In the genomic region with DNA sequence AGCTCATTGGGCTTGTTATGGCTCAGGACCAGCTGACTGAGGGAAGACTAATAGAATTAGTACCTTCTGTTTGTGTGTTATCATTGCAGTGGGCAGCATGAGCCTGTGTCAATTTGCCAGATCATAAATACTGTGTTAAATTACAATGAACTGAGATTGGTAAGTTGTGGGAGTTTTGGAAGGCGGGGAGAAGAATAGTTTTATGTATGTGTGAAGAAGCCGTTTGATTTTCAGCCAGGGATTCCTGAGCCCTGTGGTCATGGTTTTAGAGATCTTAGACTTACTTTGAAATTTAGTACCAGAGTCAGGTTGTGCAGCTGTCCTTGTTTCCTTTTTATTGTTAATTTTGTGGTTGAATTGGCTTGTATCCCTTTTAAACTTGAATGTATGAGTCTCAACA, we compare ENCODE assay signal across 17 cellular contexts.
A peak's percentile ranks its signal among the peaks of the same experiment; 100 is the strongest.
DNase-seq lines count a peak whose midpoint lies in the region; ATAC-seq and TF ChIP-seq lines count a peak whose summit lies in the region.
"Had no signal": no experiment of that assay in that cellular context is flagged by ENCODE, and none has a peak within 500 bp of the region (broad histone marks: within the 10 kb centered on the region; RNA-seq: fewer than 3 reads in every experiment).

No MANE protein-coding gene starts in this region.

- H3K27ac ChIP-seq in right atrium auricular region = no peak overlapping the region
- H3K27ac ChIP-seq: C4-2B, ovary had no signal

- no peak overlapping the region for H3K27ac Mint-ChIP-seq in activated CD8-positive, alpha-beta memory T cell treated with anti-CD3 and anti-CD28 coated beads, Interleukin-2, amount 10 ng/mL, durations not matched to agents 7 days and 5 days
- H3K27ac Mint-ChIP-seq: dendritic cell treated with granulocyte-macrophage colony-stimulating factor and Interleukin-4, amounts not matched to agents 40 ng/mL and 50 ng/mL, for 4 days had no signal

- no peak overlapping the region for H3K4me3 Mint-ChIP-seq in activated CD8-positive, alpha-beta memory T cell treated with anti-CD3 and anti-CD28 coated beads, Interleukin-2, amount 10 ng/mL, durations not matched to agents 7 days and 5 days
- H3K4me3 Mint-ChIP-seq: dendritic cell treated with granulocyte-macrophage colony-stimulating factor and Interleukin-4, amounts not matched to agents 40 ng/mL and 50 ng/mL, for 4 days had no signal

- H3K36me3 ChIP-seq in right atrium auricular region = no peaks in the 10 kb centered on the region
- H3K36me3 ChIP-seq: ovary had no signal

- ATAC-seq in activated CD8-positive, alpha-beta memory T cell treated with anti-CD3 and anti-CD28 coated beads, Interleukin-2, amount 10 ng/mL, durations not matched to agents 7 days and 5 days = no peak
- ATAC-seq: Panc1 had no signal

- H3K9me3 Mint-ChIP-seq in activated CD8-positive, alpha-beta memory T cell treated with anti-CD3 and anti-CD28 coated beads, Interleukin-2, amount 10 ng/mL, durations not matched to agents 7 days and 5 days (ENCODE audit: low read depth) = no peaks in the 10 kb centered on the region
- H3K9me3 Mint-ChIP-seq: dendritic cell treated with granulocyte-macrophage colony-stimulating factor and Interleukin-4, amounts not matched to agents 40 ng/mL and 50 ng/mL, for 4 days had no signal

- no peaks in the 10 kb centered on the region for H3K27me3 ChIP-seq in right atrium auricular region
- H3K27me3 ChIP-seq: ovary had no signal

- CTCF ChIA-PET in activated CD8-positive, alpha-beta memory T cell treated with anti-CD3 and anti-CD28 coated beads, Interleukin-2, amount 10 ng/mL, durations not matched to agents 7 days and 5 days (lab: Charles Lee) = no interaction called here

- H3K4me3 ChIP-seq in AG09309 (ENCODE audit: control insufficient read depth, low read depth, low read length) = no peak overlapping the region
- no peak overlapping the region for H3K4me3 ChIP-seq in Jurkat, Clone E6-1 (ENCODE audit: low read length)
- H3K4me3 ChIP-seq in choroid plexus epithelial cell (ENCODE audit: low read depth, low read length) = no peak overlapping the region
- H3K4me3 ChIP-seq in right atrium auricular region = no peak overlapping the region
- H3K4me3 ChIP-seq: ovary had no signal

- H3K4me1 Mint-ChIP-seq in activated CD8-positive, alpha-beta memory T cell treated with anti-CD3 and anti-CD28 coated beads, Interleukin-2, amount 10 ng/mL, durations not matched to agents 7 days and 5 days = peaks cover 19% of the 10 kb centered on the region

- DNase-seq in AG09309 (ENCODE audit: low read depth) (peak; percentile 17), choroid plexus epithelial cell (ENCODE audit: low read depth) (peak; percentile 65), non-pigmented ciliary epithelial cell (ENCODE audit: low read depth) (peak; percentile 34), DMS79 treated with DMSO at 0.1 percent for 48 hours (lab: John Stamatoyannopoulos, UW) (no peak), right atrium auricular region (ENCODE audit: low spot score) (no peak), DMS53 treated with DMSO at 0.1 percent for 48 hours (lab: John Stamatoyannopoulos, UW; ENCODE audit: unreplicated experiment) (no peak)
- peak; percentile 28 for DNase-seq in Jurkat, Clone E6-1 (ENCODE audit: low read depth, low spot score)
- DNase-seq in activated CD8-positive, alpha-beta memory T cell treated with anti-CD3 and anti-CD28 coated beads, Interleukin-2, amount 10 ng/mL, durations not matched to agents 7 days and 5 days = no peak
- DNase-seq: activated CD4-positive, alpha-beta T cell treated with anti-CD3 and anti-CD28 coated beads for 1 hour; KBM-7; mammary epithelial cell; NCI-H526; ovary; stimulated activated CD4-positive, alpha-beta T cell treated with anti-CD3 and anti-CD28 coated beads, Interleukin-15, amount 100 ng/mL, for 24 hours had no signal

- H3K9me3 ChIP-seq in right atrium auricular region = no peaks in the 10 kb centered on the region
- H3K9me3 ChIP-seq: ovary had no signal

- TF ChIP-seq CTCF in AG09309 (IDR thresholded peaks at IDR 0.05; ENCODE audit: control insufficient read depth, insufficient read depth, low read depth, low read length, missing control alignments) (no peak), choroid plexus epithelial cell (conservative IDR thresholded peaks at IDR 0.05; ENCODE audit: low read depth, low read length) (no peak), right atrium auricular region (IDR thresholded peaks at IDR 0.05) (no peak)

- H3K36me3 Mint-ChIP-seq in activated CD8-positive, alpha-beta memory T cell treated with anti-CD3 and anti-CD28 coated beads, Interleukin-2, amount 10 ng/mL, durations not matched to agents 7 days and 5 days = peaks cover 47% of the 10 kb centered on the region

- H3K4me1 ChIP-seq in right atrium auricular region = no peaks in the 10 kb centered on the region

- no peaks in the 10 kb centered on the region for H3K27me3 Mint-ChIP-seq in activated CD8-positive, alpha-beta memory T cell treated with anti-CD3 and anti-CD28 coated beads, Interleukin-2, amount 10 ng/mL, durations not matched to agents 7 days and 5 days
- H3K27me3 Mint-ChIP-seq: dendritic cell treated with granulocyte-macrophage colony-stimulating factor and Interleukin-4, amounts not matched to agents 40 ng/mL and 50 ng/mL, for 4 days had no signal

Comparison
In these comparisons a context has a peak if more than half of its experiments do, and no peak if none do; other contexts are left out.
1. DNase-seq: peak in AG09309 (single experiment), Jurkat, Clone E6-1 (single experiment), choroid plexus epithelial cell (single experiment) and non-pigmented ciliary epithelial cell (single experiment); none in DMS79 treated with DMSO at 0.1 percent for 48 hours (single experiment), activated CD8-positive, alpha-beta memory T cell treated with anti-CD3 and anti-CD28 coated beads, Interleukin-2, amount 10 ng/mL, durations not matched to agents 7 days and 5 days (single experiment), right atrium auricular region (single experiment) and DMS53 treated with DMSO at 0.1 percent for 48 hours (single experiment).